In genomic region chr6:12802440-12802839, GRCh38 we compare ENCODE assay signal across 4 cellular contexts.
A peak's percentile ranks its signal among the peaks of the same experiment; 100 is the strongest.
TF ChIP-seq lines count a peak whose summit lies in the region.

No MANE protein-coding gene starts in this region.

TF ChIP-seq in HepG2, 621 proteins besides CTCF, POLR2A, EP300 and RAD21:
- TF ChIP-seq SNRNP70 (IDR thresholded peaks at IDR 0.05; ENCODE audit: low read depth, low read length) = no peak
- TF ChIP-seq MEIS1 (CRISPR knock-in tag; IDR thresholded peaks at IDR 0.05; ENCODE audit: borderline replicate concordance) = no peak
- TF ChIP-seq ZNF235 (CRISPR knock-in tag; IDR thresholded peaks at IDR 0.05; ENCODE audit: borderline replicate concordance) = no peak
- no peak for TF ChIP-seq BORCS8-MEF2B (CRISPR knock-in tag; IDR thresholded peaks at IDR 0.05)
- peak; percentile 53; the same call in 1 of the 2 replicates for TF ChIP-seq CEBPB (IDR thresholded peaks at IDR 0.05; ENCODE audit: borderline replicate concordance, low read depth, low read length)
- no peak for TF ChIP-seq ZNF562 (CRISPR knock-in tag; IDR thresholded peaks at IDR 0.05; ENCODE audit: borderline replicate concordance)
- peak; percentile 49 for TF ChIP-seq ATF7 (IDR thresholded peaks at IDR 0.05)
- no peak for TF ChIP-seq ATF7 (CRISPR knock-in tag; IDR thresholded peaks at IDR 0.05)

TF ChIP-seq in IMR-90, 13 proteins besides CTCF, POLR2A, EP300 and RAD21:
- no peak for TF ChIP-seq MXI1 (IDR thresholded peaks at IDR 0.05; ENCODE audit: borderline replicate concordance, low read depth, low read length)
- peak; percentile 62; the same call in 1 of the 2 replicates for TF ChIP-seq CEBPB (IDR thresholded peaks at IDR 0.05; ENCODE audit: low read depth, low read length)
- TF ChIP-seq BHLHE40 (IDR thresholded peaks at IDR 0.05; ENCODE audit: low read depth, low read length) = no peak
- TF ChIP-seq SMC3 (IDR thresholded peaks at IDR 0.05; ENCODE audit: low read depth, low read length) = no peak
- no peak for TF ChIP-seq RFX5 (IDR thresholded peaks at IDR 0.05; ENCODE audit: low read depth, low read length)

TF ChIP-seq in K562, 482 proteins besides CTCF, POLR2A, EP300 and RAD21:
- peak; percentile 49 for TF ChIP-seq CEBPB (tag; IDR thresholded peaks at IDR 0.05)
- peak; percentile 23; the same call in 1 of the 2 replicates for TF ChIP-seq ATF3 (IDR thresholded peaks at IDR 0.05)
- TF ChIP-seq ATF3 (CRISPR knock-in tag; conservative IDR thresholded peaks at IDR 0.05) = no peak
- no peak for TF ChIP-seq JUND (IDR thresholded peaks at IDR 0.05; ENCODE audit: borderline replicate concordance, low read depth, low read length)
- TF ChIP-seq JUND (tag; IDR thresholded peaks at IDR 0.05; ENCODE audit: borderline replicate concordance, low read depth, low read length) = no peak
- no peak for TF ChIP-seq CEBPG (CRISPR knock-in tag; IDR thresholded peaks at IDR 0.05)
- TF ChIP-seq CEBPG (tag; conservative IDR thresholded peaks at IDR 0.05 in 1 of 2, IDR thresholded peaks at IDR 0.05 in 1 of 2) = peak in 1 of 2 experiments; percentile 84; a peak in 2 of 4 replicates
TF ChIP-seq in K562: peak in this region for 3.

TF ChIP-seq in H1, 55 proteins besides CTCF, POLR2A, EP300 and RAD21:
- TF ChIP-seq CEBPB (IDR thresholded peaks at IDR 0.05; ENCODE audit: low read depth, low read length) = peak; percentile 64; the same call in 1 of the 2 replicates
- no peak for TF ChIP-seq USF2 (IDR thresholded peaks at IDR 0.05; ENCODE audit: low read length)
